ENCODE assay signal across 8 cellular contexts in genomic region chr5:126339215-126339805, GRCh38.
A peak's percentile ranks its signal among the peaks of the same experiment; 100 is the strongest.
DNase-seq lines count a peak whose midpoint lies in the region; ATAC-seq, FAIRE-seq and TF ChIP-seq lines count a peak whose summit lies in the region.

No MANE protein-coding gene starts in this region.

- no peak overlapping the region for H3K27ac ChIP-seq in K562 (ENCODE audit: extremely low read depth, low read depth, low read length)

- no peak overlapping the region for H3K4me2 ChIP-seq in K562 (ENCODE audit: insufficient read depth, low read length)

- no peak overlapping the region for H3K9ac ChIP-seq in K562 (ENCODE audit: insufficient read depth in 1 of 2, low read depth in 2 of 2, low read length in 2 of 2)

- intact Hi-C loops in K562 (cut with micrococcal nuclease) = loop anchor here (1.0 to 5.0 kb wide), 4 partner anchors 200 to 1153 kb away; no protein-coding TSS in a partner anchor

- no peak overlapping the region for H3K4me3 ChIP-seq in K562

- no peaks in the 10 kb centered on the region for H3K9me1 ChIP-seq in K562 (ENCODE audit: control insufficient read depth, insufficient read depth, low read length)

- H3K27me3 ChIP-seq in K562 (ENCODE audit: control insufficient read depth in 2 of 2, insufficient read depth in 2 of 2, low read length in 2 of 2) = peaks cover 0 to 4% of the 10 kb centered on the region in 2 experiments; a peak in 1 of 5 replicates

- peak; percentile 80 for DNase-seq in CD1c-positive myeloid dendritic cell (ENCODE audit: extremely low spot score)
- peak; percentile 82 for DNase-seq in HT-29 (ENCODE audit: low spot score)
- DNase-seq in RPMI8226 = peak; percentile 64
- peak; percentile 38 to 73 (median 56) for DNase-seq in K562 (ENCODE audit: extremely low read depth in 1 of 4, low spot score in 3 of 4)
- DNase-seq in iPS-NIHi7 (ENCODE audit: extremely low spot score) = peak; percentile 46
- DNase-seq in stimulated activated CD4-positive, alpha-beta T cell treated with anti-CD3 and anti-CD28 coated beads, Interleukin-4, amount 100 ng/mL, for 48 hours (ENCODE audit: low read depth in 2 of 2) = peak; percentile 9 to 31
- no peak for DNase-seq in occipital lobe (lab: John Stamatoyannopoulos, UW)

- POLR2A ChIA-PET in K562 (lab: Yijun Ruan, JAX) = no interaction called here

- TF ChIP-seq POLR2A in K562 (conservative IDR thresholded peaks at IDR 0.05) = no peak

- H3K9me3 ChIP-seq in K562 (replicated peaks; ENCODE audit: control insufficient read depth, insufficient read depth, low read depth, low read length) = no peaks in the 10 kb centered on the region

- FAIRE-seq in K562 (lab: Jason Lieb, UNC) = peak; percentile 93

- H3K36me3 ChIP-seq in K562 (ENCODE audit: control insufficient read depth, insufficient read depth, low read length) = no peaks in the 10 kb centered on the region

- TF ChIP-seq CTCF in K562 (IDR thresholded peaks at IDR 0.05 in 2 of 3, conservative IDR thresholded peaks at IDR 0.05 in 1 of 3; ENCODE audit: insufficient read depth in 2 of 3, low read depth in 1 of 3, low read length in 3 of 3) = peak; percentile 59 to 84 (median 67); a peak in 5 of 6 replicates

- BruUV-seq in K562 (replicated peaks; lab: Mats Ljungman, UMichigan) = no TSS peak

- TF ChIP-seq RAD21 in K562 (CRISPR knock-in tag; conservative IDR thresholded peaks at IDR 0.05 in 1 of 2, IDR thresholded peaks at IDR 0.05 in 1 of 2) = peak; percentile 91 to 95

- ATAC-seq in GM18508 (IDR thresholded peaks at IDR 0.05; ENCODE audit: insufficient read depth, unreplicated experiment) (peak; percentile 55), K562 (peak; percentile 77)

- H2AFZ ChIP-seq in K562 (ENCODE audit: low read depth, low read length) = no peak overlapping the region

- H3K4me1 ChIP-seq in K562 (replicated peaks in 1 of 2; ENCODE audit: control insufficient read depth in 2 of 2, insufficient read depth in 2 of 2, low read length in 2 of 2) = no peaks in the 10 kb centered on the region

- in situ Hi-C loops in K562 (cut with MboI) = loop anchor here (25.0 kb wide), 3 partner anchors 448 to 1123 kb away; partner anchors contain the start of gene LMNB1

- WGBS in K562 (ENCODE audit: insufficient coverage, low coverage, missing lambda C conversion rate) = 0% methylated on average over 4 of the region's 4 CpGs

- no peaks in the 10 kb centered on the region for H4K20me1 ChIP-seq in K562 (replicated peaks; ENCODE audit: control insufficient read depth, insufficient read depth, low read length)

- CTCF ChIA-PET in K562 (lab: Yijun Ruan, JAX; ENCODE audit: low intra/inter-chr PET ratio) = interaction anchor here (0.6 to 3.6 kb wide), 8 partner anchors 15 to 1154 kb away, joined by 3 to 41 read pairs (median 4); partner anchors contain the start of gene PHAX

- H3K79me2 ChIP-seq in K562 (ENCODE audit: control insufficient read depth, insufficient read depth, low read length) = no peaks in the 10 kb centered on the region

- no peak for TF ChIP-seq EP300 in K562 (IDR thresholded peaks at IDR 0.05; ENCODE audit: low read length)

TF ChIP-seq in K562, 482 proteins besides CTCF, POLR2A, EP300 and RAD21:
- TF ChIP-seq POLR2AphosphoS5 (IDR thresholded peaks at IDR 0.05; ENCODE audit: control insufficient read depth, insufficient read depth, low read depth, low read length) (no peak), CC2D1A (IDR thresholded peaks at IDR 0.05) (peak; percentile 17; the same call in 1 of the 2 replicates), BCL6 (CRISPR knock-in tag; IDR thresholded peaks at IDR 0.05) (no peak), ZNF23 (CRISPR knock-in tag; IDR thresholded peaks at IDR 0.05) (no peak), ZNF79 (CRISPR knock-in tag; IDR thresholded peaks at IDR 0.05; ENCODE audit: low read depth) (no peak), DACH1 (IDR thresholded peaks at IDR 0.05; ENCODE audit: partially characterized antibody) (no peak), CHD2 (IDR thresholded peaks at IDR 0.05; ENCODE audit: low read depth, low read length) (no peak), PHB2 (IDR thresholded peaks at IDR 0.05; ENCODE audit: low read depth) (no peak), ZBTB33 (CRISPR knock-in tag; IDR thresholded peaks at IDR 0.05) (0 out of 2 replicates have a peak, but pooled peaks have one; percentile 12), ARID2 (IDR thresholded peaks at IDR 0.05) (peak; percentile 50; the same call in 1 of the 2 replicates), NFE2 (IDR thresholded peaks at IDR 0.05; ENCODE audit: low read depth) (no peak), HCFC1 (IDR thresholded peaks at IDR 0.05; ENCODE audit: low read depth, low read length) (no peak), GATAD2B (IDR thresholded peaks at IDR 0.05; ENCODE audit: borderline replicate concordance) (0 out of 2 replicates have a peak, but pooled peaks have one; percentile 21), ZEB2 (IDR thresholded peaks at IDR 0.05) (no peak), SMC3 (conservative IDR thresholded peaks at IDR 0.05; ENCODE audit: insufficient read depth, low read depth, low read length) (peak; percentile 82), DEAF1 (CRISPR knock-in tag; IDR thresholded peaks at IDR 0.05) (peak; percentile 87), OTX1 (CRISPR knock-in tag; IDR thresholded peaks at IDR 0.05) (no peak), MIER1 (IDR thresholded peaks at IDR 0.05; ENCODE audit: low read depth) (no peak)
TF ChIP-seq in K562: peak in this region for 6.
